Comparison of ENCODE assay signal across 8 cellular contexts in the genomic region with DNA sequence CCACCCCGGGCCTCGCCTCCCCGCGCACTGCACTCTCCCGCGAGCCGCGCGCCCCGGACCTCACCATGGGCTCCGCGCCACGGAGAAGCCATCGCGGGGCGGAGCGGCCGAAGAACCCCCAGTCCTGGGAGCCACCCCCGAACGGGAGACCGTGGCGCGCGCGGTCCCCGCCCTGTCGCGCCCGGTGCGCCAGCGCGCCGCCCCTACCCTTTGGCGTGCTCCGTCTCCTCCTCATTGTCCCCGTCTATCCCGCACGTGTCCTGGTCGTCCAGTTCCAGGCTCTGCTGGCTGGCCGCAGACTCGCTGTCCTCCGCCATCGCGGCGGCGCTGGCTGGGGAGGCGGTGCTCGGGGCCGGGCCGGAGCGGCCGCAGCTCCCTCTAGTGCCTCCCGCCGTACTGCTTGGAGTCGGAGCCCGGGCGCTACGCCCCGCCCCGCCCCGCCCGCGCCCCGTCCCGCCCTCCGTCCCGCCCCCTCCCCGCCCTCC. TPM values are rescaled to one million over a fixed set of nuclear protein-coding genes. Genes with fewer than 3 reads are reported as not detected.
DNase-seq lines count a peak whose midpoint lies in the region; ATAC-seq and TF ChIP-seq lines count a peak whose summit lies in the region.

A gene (minus strand): TSS at position 398 of the 485 bp plus-strand sequence. CDS start 81 bp downstream, at position 317.

- H3K9me3 ChIP-seq in right atrium auricular region: no peaks in the 10 kb centered on the region
- H3K9me3 ChIP-seq in psoas muscle: no peaks in the 10 kb centered on the region

- H3K36me3 ChIP-seq in right atrium auricular region: no peaks in the 10 kb centered on the region
- H3K36me3 ChIP-seq in psoas muscle (ENCODE audit: insufficient read depth in 1 of 2, low read depth in 1 of 2): no peaks in the 10 kb centered on the region

- intact Hi-C loops in psoas muscle (cut with DNase I): loop anchor here (2.0 to 10.0 kb wide), 5 partner anchors 71 to 1276 kb away; a partner anchor contains a TSS

- no peaks in the 10 kb centered on the region for H3K27me3 ChIP-seq in right atrium auricular region
- no peaks in the 10 kb centered on the region for H3K27me3 ChIP-seq in psoas muscle (ENCODE audit: insufficient read depth in 3 of 3, low read length in 2 of 3)

- WGBS in psoas muscle, 3 donors: 0 to 1% (median 1%) methylated on average over 21 to 66 of the region's 68 CpGs

- ATAC-seq in GM19324 (IDR thresholded peaks at IDR 0.05; ENCODE audit: low FRiP score, unreplicated experiment): peak; percentile 95
- ATAC-seq in HG03354 (IDR thresholded peaks at IDR 0.05; ENCODE audit: poor library complexity, severe bottlenecking, unreplicated experiment): peak; percentile 86
- ATAC-seq in psoas muscle: peak; percentile 88 to 89 (median 88)

- DNase-seq in Daoy (ENCODE audit: low read depth) (peak; percentile 88), NCI-H510A treated with DMSO at 0.1 percent for 48 hours (lab: John Stamatoyannopoulos, UW) (peak; percentile 28), right atrium auricular region (ENCODE audit: low spot score) (peak; percentile 78), psoas muscle (peak in 1 of 2 donors; percentile 95)
- DNase-seq in activated naive CD8-positive, alpha-beta T cell treated with anti-CD3 and anti-CD28 coated beads, Interleukin-2, amount 50 U/mL, for 16 hours (ENCODE audit: low read depth, low spot score): peak; percentile 6
- no peak for DNase-seq in effector CD4-positive, alpha-beta T cell

- H3K27ac ChIP-seq in right atrium auricular region (peak within 1 kb of the TSS; percentile 92 to 93), psoas muscle (peak within 1 kb of the TSS; percentile 88)

- peak in 1 of 2 donors; percentile 41 for TF ChIP-seq CTCF in right atrium auricular region (IDR thresholded peaks at IDR 0.05)
- peak; percentile 45 for TF ChIP-seq CTCF in psoas muscle (IDR thresholded peaks at IDR 0.05)

- H3K4me3 ChIP-seq in right atrium auricular region (peak within 1 kb of the TSS; percentile 87 to 99), psoas muscle (peak within 1 kb of the TSS; percentile 86)

- H3K4me1 ChIP-seq in right atrium auricular region (peaks cover 0 to 40% of the 10 kb centered on the region in 2 donors), psoas muscle (peaks cover 35% of the 10 kb centered on the region)

RNA-seq across cellular contexts. Expression of the gene that starts here (rescaled TPM):
- 31.7 and 37.2 TPM in 2 replicates for total RNA-seq in Daoy (2014; rRNA removed; shearing (Covaris generic))
- 10 to 100 TPM in 1 of 2 donors, 1 to 10 TPM in 1; 9.7 to 10.5 TPM for total RNA-seq in right atrium auricular region
- total RNA-seq in psoas muscle: 10 to 100 TPM in 1 of 4 donors, 1 to 10 TPM in 3; 8.1 to 12.9 (median 8.9) TPM
- 1 to 10 TPM; 3.9 to 8.8 (median 5.9) TPM for polyA plus RNA-seq in psoas muscle
